ENCODE assay signal across 17 cellular contexts in genomic region chr3:129389572-129389937, GRCh38. TPM values are rescaled to one million over a fixed set of nuclear protein-coding genes. Genes with fewer than 3 reads are reported as not detected.
DNase-seq lines count a peak whose midpoint lies in the region; ATAC-seq, FAIRE-seq and TF ChIP-seq lines count a peak whose summit lies in the region.
"Had no signal": no experiment of that assay in that cellular context is flagged by ENCODE, and none has a peak within 500 bp of the region (broad histone marks: within the 10 kb centered on the region; RNA-seq: fewer than 3 reads in every experiment).

No MANE protein-coding gene starts in this region.

- H3K27me3 ChIP-seq in heart left ventricle (no peaks in the 10 kb centered on the region), upper lobe of right lung (no peaks in the 10 kb centered on the region)
- H3K27me3 ChIP-seq: ascending aorta had no signal

- peaks cover 27% of the 10 kb centered on the region for H3K36me3 Mint-ChIP-seq in mesothelial cell of epicardium

- H3K36me3 ChIP-seq in heart left ventricle (peaks cover 0 to 64% (median 47%) of the 10 kb centered on the region in 9 donors), upper lobe of right lung (peaks cover 47% of the 10 kb centered on the region)

- 62 to 72% (median 64%) methylated on average over 3 of the region's 3 CpGs for WGBS in heart left ventricle, 4 donors

- TF ChIP-seq CTCF in heart left ventricle (IDR thresholded peaks at IDR 0.05) = no peak
- TF ChIP-seq CTCF in mesothelial cell of epicardium (IDR thresholded peaks at IDR 0.05; ENCODE audit: unreplicated experiment) = no peak
- TF ChIP-seq CTCF in upper lobe of right lung (IDR thresholded peaks at IDR 0.05) = no peak

- H3K9me3 ChIP-seq in heart left ventricle (no peaks in the 10 kb centered on the region), upper lobe of right lung (no peaks in the 10 kb centered on the region)
- H3K9me3 ChIP-seq: ascending aorta had no signal

- H3K27ac ChIP-seq in heart left ventricle = peak overlapping the region in 11 of 12 donors; percentile 41 to 83 (median 65)
- peak overlapping the region; percentile 14 for H3K27ac ChIP-seq in epithelial cell of prostate
- peak overlapping the region; percentile 60 for H3K27ac ChIP-seq in upper lobe of right lung

- peak in 1 of 5 donors; percentile 13 for DNase-seq in heart left ventricle
- no peak for DNase-seq in cardiac septum (ENCODE audit: low spot score)
- DNase-seq in epithelial cell of prostate (ENCODE audit: low read depth, low spot score) = no peak
- no peak for DNase-seq in mesothelial cell of epicardium (ENCODE audit: low spot score in 2 of 2, unreplicated experiment in 2 of 2)
- DNase-seq in upper lobe of right lung = no peak
- DNase-seq in Ammon's horn (ENCODE audit: low spot score) = no peak
- DNase-seq in HTR-8/SVneo (ENCODE audit: insufficient read length, low spot score) = no peak
- DNase-seq: activated CD8-positive, alpha-beta T cell treated with anti-CD3 and anti-CD28 coated beads for 36 hours; activated effector memory CD4-positive, alpha-beta T cell treated with Interleukin-2 at 50 U/mL for 16 hours; GF-D8; GOT3; NCI-H1694 treated with DMSO at 0.1 percent for 48 hours; SHP77 treated with DMSO at 0.1 percent for 48 hours had no signal

- no peaks in the 10 kb centered on the region for H3K27me3 Mint-ChIP-seq in mesothelial cell of epicardium (ENCODE audit: low read depth)
- H3K27me3 Mint-ChIP-seq: activated CD8-positive, alpha-beta T cell treated with anti-CD3 and anti-CD28 coated beads for 36 hours; natural killer cell treated with Interleukin-12 subunit alpha and Interleukin-12 subunit beta and Interleukin-15 and Interleukin-18, amount 100 ng/mL, for 72 hours had no signal

- TF ChIP-seq POLR2A in heart left ventricle (IDR thresholded peaks at IDR 0.05) = no peak

- H3K4me3 ChIP-seq in heart left ventricle (no peak overlapping the region), upper lobe of right lung (no peak overlapping the region)
- H3K4me3 ChIP-seq: ascending aorta had no signal

- no peak for FAIRE-seq in HTR-8/SVneo (lab: Jason Lieb, UNC)
- FAIRE-seq: frontal cortex had no signal

- H3K4me1 ChIP-seq in heart left ventricle = peaks cover 0 to 18% (median 10%) of the 10 kb centered on the region in 12 donors
- peaks cover 15% of the 10 kb centered on the region for H3K4me1 ChIP-seq in upper lobe of right lung
- H3K4me1 ChIP-seq: ascending aorta had no signal

- intact Hi-C loops in heart left ventricle (cut with DNase I) = loop anchor here in 5 of 10 donors (10.0 kb wide), 3 partner anchors 85 to 545 kb away; no protein-coding TSS in a partner anchor
- intact Hi-C loops in cardiac septum (cut with DNase I) = loop anchor here (10.0 kb wide), 1 partner anchor 215 kb away; the partner anchor contains the start of gene PLXND1
- intact Hi-C loops in upper lobe of right lung (cut with DNase I) = no loop called here

- peaks cover 6% of the 10 kb centered on the region for H3K4me1 Mint-ChIP-seq in mesothelial cell of epicardium

- no peak overlapping the region for H3K4me3 Mint-ChIP-seq in mesothelial cell of epicardium
- H3K4me3 Mint-ChIP-seq: activated CD8-positive, alpha-beta T cell treated with anti-CD3 and anti-CD28 coated beads for 36 hours; natural killer cell treated with Interleukin-12 subunit alpha and Interleukin-12 subunit beta and Interleukin-15 and Interleukin-18, amount 100 ng/mL, for 72 hours had no signal

- H3K9me3 Mint-ChIP-seq in mesothelial cell of epicardium = no peaks in the 10 kb centered on the region
- H3K9me3 Mint-ChIP-seq: activated CD8-positive, alpha-beta T cell treated with anti-CD3 and anti-CD28 coated beads for 36 hours; natural killer cell treated with Interleukin-12 subunit alpha and Interleukin-12 subunit beta and Interleukin-15 and Interleukin-18, amount 100 ng/mL, for 72 hours had no signal

- H3K27ac Mint-ChIP-seq in mesothelial cell of epicardium = peak overlapping the region; percentile 94
- H3K27ac Mint-ChIP-seq: activated CD8-positive, alpha-beta T cell treated with anti-CD3 and anti-CD28 coated beads for 36 hours; natural killer cell treated with Interleukin-12 subunit alpha and Interleukin-12 subunit beta and Interleukin-15 and Interleukin-18, amount 100 ng/mL, for 72 hours had no signal

- ATAC-seq in heart left ventricle = no peak
- no peak for ATAC-seq in upper lobe of right lung
- ATAC-seq in GM19035 (IDR thresholded peaks at IDR 0.05; ENCODE audit: unreplicated experiment) = no peak
- ATAC-seq: activated CD8-positive, alpha-beta T cell treated with anti-CD3 and anti-CD28 coated beads for 36 hours; natural killer cell treated with Interleukin-12 subunit alpha and Interleukin-12 subunit beta and Interleukin-15 and Interleukin-18, amount 100 ng/mL, for 72 hours had no signal

RNA-seq across cellular contexts. Expression of gene EFCAB12, which starts 38.9 kb away (rescaled TPM):
- under 1 TPM in 4 of 9 donors, not detected in 5; 0.09 to 0.20 (median 0.14) TPM for total RNA-seq in heart left ventricle
- under 1 TPM; 0.07 to 0.11 TPM for polyA plus RNA-seq in heart left ventricle
- 0.16 TPM for total RNA-seq in cardiac septum
- total RNA-seq in mesothelial cell of epicardium = 0.74 to 1.1 TPM (median 0.80 TPM) in 3 replicates
- total RNA-seq in upper lobe of right lung = 0.55 TPM
- total RNA-seq: ascending aorta had no signal

RNA-seq across cellular contexts. Expression of gene MBD4, which starts 50.2 kb away (rescaled TPM):
- total RNA-seq in heart left ventricle (10 to 100 TPM; 13.0 to 26.7 (median 20.6) TPM), cardiac septum (18.2 TPM), mesothelial cell of epicardium (26.6 to 27.1 TPM (median 26.6 TPM) in 3 replicates), upper lobe of right lung (36.4 TPM)
- polyA plus RNA-seq in heart left ventricle = 10 to 100 TPM; 10.8 to 42.3 TPM

RNA-seq across cellular contexts. Expression of gene IFT122, which starts 50.5 kb away (rescaled TPM):
- total RNA-seq in heart left ventricle (10 to 100 TPM; 13.1 to 34.2 (median 16.6) TPM), cardiac septum (11.0 TPM), mesothelial cell of epicardium (41.9 to 48.0 TPM (median 45.8 TPM) in 3 replicates), upper lobe of right lung (26.5 TPM)
- polyA plus RNA-seq in heart left ventricle = 10 to 100 TPM in 1 of 2 donors, 1 to 10 TPM in 1; 7.2 to 25.2 TPM

Comparison
In these comparisons a context has a peak if more than half of its experiments do, and no peak if none do; other contexts are left out.
1. H3K27ac ChIP-seq: peak in every context shown above with its lines; median percentile 65 in heart left ventricle; 60 in upper lobe of right lung; 14 in epithelial cell of prostate.